Comparison of ENCODE assay signal across 8 cellular contexts in genomic region chr21:34159617-34159883, GRCh38.
"Had no signal": no experiment of that assay in that cellular context is flagged by ENCODE, and none has a peak within 500 bp of the region (broad histone marks: within the 10 kb centered on the region; RNA-seq: fewer than 3 reads in every experiment).

No MANE protein-coding gene starts in this region.

- DNase-seq: GOT3, HFFc6, KG1 had no signal

- H3K4me3 ChIP-seq: HAP-1 had no signal

- H3K27me3 Mint-ChIP-seq: IgD-negative memory B cell had no signal

- H3K36me3 ChIP-seq: HAP-1 had no signal

- ATAC-seq: HCT116, HepG2 had no signal

- H3K4me3 Mint-ChIP-seq: HFFc6, IgD-negative memory B cell had no signal

- H3K27ac Mint-ChIP-seq: HFFc6, IgD-negative memory B cell had no signal

- H3K4me1 Mint-ChIP-seq: IgD-negative memory B cell had no signal

- H3K4me1 ChIP-seq: HAP-1 had no signal

- H3K27ac ChIP-seq: HL-60 had no signal
